23 cellular contexts compared by ENCODE assay signal in the genomic region with DNA sequence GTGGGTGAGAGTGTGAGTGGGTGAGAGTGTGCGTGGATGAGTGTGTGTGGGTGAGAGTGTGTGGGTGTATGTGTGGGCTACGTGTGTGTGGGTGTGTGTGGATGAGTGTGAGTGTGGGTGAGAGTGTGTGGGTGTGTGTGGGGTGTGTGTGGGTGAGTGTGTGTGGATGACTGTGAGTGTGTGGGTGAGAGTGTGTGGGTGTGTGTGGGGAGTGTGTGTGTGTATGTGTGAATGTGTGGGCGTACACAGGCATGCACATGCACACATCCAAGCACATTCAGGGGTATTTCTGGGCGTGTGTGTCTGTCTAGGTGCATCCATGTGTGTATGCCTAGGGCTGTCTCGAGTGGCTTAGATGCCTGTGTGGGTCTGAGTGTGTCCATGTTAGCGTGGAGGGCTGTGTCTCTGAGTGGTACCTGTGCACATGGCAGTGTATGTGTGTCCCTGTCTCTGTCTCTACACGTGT. TPM values are rescaled to one million over a fixed set of nuclear protein-coding genes. Genes with fewer than 3 reads are reported as not detected.
DNase-seq lines count a peak whose midpoint lies in the region; ATAC-seq and TF ChIP-seq lines count a peak whose summit lies in the region.
"Had no signal": no experiment of that assay in that cellular context is flagged by ENCODE, and none has a peak within 500 bp of the region (broad histone marks: within the 10 kb centered on the region; RNA-seq: fewer than 3 reads in every experiment).

No MANE protein-coding gene starts in this region.

- ATAC-seq in gastroesophageal sphincter (no peak), HG03045 (IDR thresholded peaks at IDR 0.05; ENCODE audit: unreplicated experiment) (no peak), HG02884 (IDR thresholded peaks at IDR 0.05; ENCODE audit: unreplicated experiment) (no peak)
- ATAC-seq: A549; CD8-positive, alpha-beta T cell had no signal

- TF ChIP-seq CTCF in HEK293 (tag by site-specific recombination; IDR thresholded peaks at IDR 0.05) (no peak), gastroesophageal sphincter (IDR thresholded peaks at IDR 0.05) (no peak), sigmoid colon (IDR thresholded peaks at IDR 0.05) (no peak)

- POLR2A ChIA-PET in HEK293 (lab: Yijun Ruan, JAX): no interaction called here

- CTCF ChIA-PET in HEK293 (lab: Yijun Ruan, JAX): no interaction called here

- H3K4me1 ChIP-seq in HEK293 (ENCODE audit: control insufficient read depth, insufficient read depth, low read length) (peaks cover 2% of the 10 kb centered on the region; the same call in 1 of the 2 replicates), gastroesophageal sphincter (peaks cover 0 to 100% (median 43%) of the 10 kb centered on the region in 3 donors), sigmoid colon (peaks cover 0 to 100% (median 89%) of the 10 kb centered on the region in 4 donors)

- intact Hi-C loops in sigmoid colon (cut with DNase I): no loop called here

- no peaks in the 10 kb centered on the region for H3K9me3 ChIP-seq in HEK293 (ENCODE audit: control insufficient read depth, insufficient read depth, low read depth, low read length)
- H3K9me3 ChIP-seq in gastroesophageal sphincter: no peaks in the 10 kb centered on the region
- H3K9me3 ChIP-seq in sigmoid colon: no peaks in the 10 kb centered on the region
- H3K9me3 ChIP-seq: A549, BLaER1, MG63, Peyer's patch had no signal

- TF ChIP-seq POLR2A in gastroesophageal sphincter (IDR thresholded peaks at IDR 0.05): no peak
- no peak for TF ChIP-seq POLR2A in sigmoid colon (IDR thresholded peaks at IDR 0.05)

- H3K27me3 ChIP-seq in gastroesophageal sphincter (no peaks in the 10 kb centered on the region), sigmoid colon (no peaks in the 10 kb centered on the region)
- H3K27me3 ChIP-seq: MG63, Peyer's patch had no signal

- 40 to 63% methylated on average over 4 to 6 of the region's 7 CpGs for WGBS in gastroesophageal sphincter (ENCODE audit: low coverage in 1 of 2), 2 donors
- WGBS in sigmoid colon, 2 donors: 68 to 70% methylated on average over 7 of the region's 7 CpGs

- H3K36me3 ChIP-seq in HEK293 (ENCODE audit: control insufficient read depth in 2 of 2, insufficient read depth in 1 of 2, low read length in 2 of 2): no peaks in the 10 kb centered on the region; a peak in 1 of 3 replicates
- H3K36me3 ChIP-seq in gastroesophageal sphincter: no peaks in the 10 kb centered on the region
- no peaks in the 10 kb centered on the region for H3K36me3 ChIP-seq in sigmoid colon
- H3K36me3 ChIP-seq: BLaER1, MG63, Peyer's patch had no signal

- H3K4me3 ChIP-seq in HEK293 (ENCODE audit: low read depth, low read length): no peak overlapping the region
- no peak overlapping the region for H3K4me3 ChIP-seq in gastroesophageal sphincter
- H3K4me3 ChIP-seq in sigmoid colon: no peak overlapping the region
- H3K4me3 ChIP-seq: A549, BLaER1, MG63, Peyer's patch had no signal

- no peak for DNase-seq in sigmoid colon
- no peak for DNase-seq in effector CD4-positive, alpha-beta T cell
- DNase-seq: Calu3; CD8-positive, alpha-beta T cell; EL; GOT3; Kasumi-1; MG63; NCI-H1048; NCI-H1436; NCI-H2029 treated with DMSO at 0.1 percent for 48 hours; NCI-H2171; NCI-H446; Peyer's patch; Right ventricle myocardium superior had no signal

- H3K27ac ChIP-seq in HEK293 (ENCODE audit: extremely low read depth, low read depth, low read length) (no peak overlapping the region), angular gyrus (ENCODE audit: low read depth, low read length) (peak overlapping the region; percentile 45), gastroesophageal sphincter (peak overlapping the region in 3 of 4 donors; percentile 71 to 89 (median 78)), sigmoid colon (peak overlapping the region in 3 of 4 donors; percentile 93 to 95 (median 95))
- H3K27ac ChIP-seq: A549, BLaER1 had no signal

- TF ChIP-seq EP300 in gastroesophageal sphincter (IDR thresholded peaks at IDR 0.05) (no peak), sigmoid colon (IDR thresholded peaks at IDR 0.05) (no peak)

TF ChIP-seq in HEK293, 187 proteins besides CTCF, POLR2A, EP300 and RAD21 (continues in another document):
- TF ChIP-seq ATF2 (tag by site-specific recombination; IDR thresholded peaks at IDR 0.05; ENCODE audit: low read depth): no peak
- TF ChIP-seq ZNF426 (tag by site-specific recombination; IDR thresholded peaks at IDR 0.05): no peak
- TF ChIP-seq ZBTB44 (tag by site-specific recombination; IDR thresholded peaks at IDR 0.05): no peak
- no peak for TF ChIP-seq ZNF302 (tag by site-specific recombination; IDR thresholded peaks at IDR 0.05; ENCODE audit: low read depth)
- TF ChIP-seq PRDM1 (tag by site-specific recombination; IDR thresholded peaks at IDR 0.05): peak; percentile 82
- no peak for TF ChIP-seq MYNN (tag by site-specific recombination; IDR thresholded peaks at IDR 0.05; ENCODE audit: borderline replicate concordance)
- no peak for TF ChIP-seq ZNF843 (tag by site-specific recombination; IDR thresholded peaks at IDR 0.05)
- TF ChIP-seq EGR2 (tag by site-specific recombination; IDR thresholded peaks at IDR 0.05; ENCODE audit: low read depth): peak; percentile 100
- TF ChIP-seq ZNF133 (tag by site-specific recombination; IDR thresholded peaks at IDR 0.05): no peak
- peak; percentile 100 for TF ChIP-seq ZFHX2 (tag by site-specific recombination; conservative IDR thresholded peaks at IDR 0.05)
- TF ChIP-seq GLIS1 (tag by site-specific recombination; IDR thresholded peaks at IDR 0.05): no peak
- no peak for TF ChIP-seq ZBTB21 (tag by site-specific recombination; IDR thresholded peaks at IDR 0.05)
- no peak for TF ChIP-seq ZNF645 (tag by site-specific recombination; IDR thresholded peaks at IDR 0.05)
- TF ChIP-seq, protein P1, sequence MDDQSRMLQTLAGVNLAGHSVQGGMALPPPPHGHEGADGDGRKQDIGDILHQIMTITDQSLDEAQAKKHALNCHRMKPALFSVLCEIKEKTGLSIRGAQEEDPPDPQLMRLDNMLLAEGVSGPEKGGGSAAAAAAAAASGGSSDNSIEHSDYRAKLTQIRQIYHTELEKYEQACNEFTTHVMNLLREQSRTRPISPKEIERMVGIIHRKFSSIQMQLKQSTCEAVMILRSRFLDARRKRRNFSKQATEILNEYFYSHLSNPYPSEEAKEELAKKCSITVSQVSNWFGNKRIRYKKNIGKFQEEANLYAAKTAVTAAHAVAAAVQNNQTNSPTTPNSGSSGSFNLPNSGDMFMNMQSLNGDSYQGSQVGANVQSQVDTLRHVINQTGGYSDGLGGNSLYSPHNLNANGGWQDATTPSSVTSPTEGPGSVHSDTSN (CRISPR knock-in tag; IDR thresholded peaks at IDR 0.05): no peak
- no peak for TF ChIP-seq ZNF610 (tag by site-specific recombination; IDR thresholded peaks at IDR 0.05; ENCODE audit: borderline replicate concordance)
- TF ChIP-seq SALL2 (tag by site-specific recombination; IDR thresholded peaks at IDR 0.05; ENCODE audit: borderline replicate concordance): no peak
- 0 out of 2 replicates have a peak, but pooled peaks have one; percentile 2 for TF ChIP-seq ZBTB20 (tag by site-specific recombination; IDR thresholded peaks at IDR 0.05)
- no peak for TF ChIP-seq ZNF423 (tag by site-specific recombination; IDR thresholded peaks at IDR 0.05)

RNA-seq across cellular contexts. Expression of gene SDC3, which starts 14.0 kb away (rescaled TPM):
- total RNA-seq in gastroesophageal sphincter (100 to 1,000 TPM in 1 of 4 donors, 10 to 100 TPM in 3; 45.1 to 112 (median 52.6) TPM), sigmoid colon (10 to 100 TPM; 29.9 to 91.1 (median 50.7) TPM)
- polyA plus RNA-seq in sigmoid colon: 10 to 100 TPM in 1 of 3 donors, 1 to 10 TPM in 2; 2.4 to 29.8 (median 6.5) TPM
- total RNA-seq: CD8-positive, alpha-beta T cell had no signal
- polyA plus RNA-seq: IgD-negative memory B cell had no signal
